Comparison of ENCODE assay signal across 1 cellular context in the genomic region with DNA sequence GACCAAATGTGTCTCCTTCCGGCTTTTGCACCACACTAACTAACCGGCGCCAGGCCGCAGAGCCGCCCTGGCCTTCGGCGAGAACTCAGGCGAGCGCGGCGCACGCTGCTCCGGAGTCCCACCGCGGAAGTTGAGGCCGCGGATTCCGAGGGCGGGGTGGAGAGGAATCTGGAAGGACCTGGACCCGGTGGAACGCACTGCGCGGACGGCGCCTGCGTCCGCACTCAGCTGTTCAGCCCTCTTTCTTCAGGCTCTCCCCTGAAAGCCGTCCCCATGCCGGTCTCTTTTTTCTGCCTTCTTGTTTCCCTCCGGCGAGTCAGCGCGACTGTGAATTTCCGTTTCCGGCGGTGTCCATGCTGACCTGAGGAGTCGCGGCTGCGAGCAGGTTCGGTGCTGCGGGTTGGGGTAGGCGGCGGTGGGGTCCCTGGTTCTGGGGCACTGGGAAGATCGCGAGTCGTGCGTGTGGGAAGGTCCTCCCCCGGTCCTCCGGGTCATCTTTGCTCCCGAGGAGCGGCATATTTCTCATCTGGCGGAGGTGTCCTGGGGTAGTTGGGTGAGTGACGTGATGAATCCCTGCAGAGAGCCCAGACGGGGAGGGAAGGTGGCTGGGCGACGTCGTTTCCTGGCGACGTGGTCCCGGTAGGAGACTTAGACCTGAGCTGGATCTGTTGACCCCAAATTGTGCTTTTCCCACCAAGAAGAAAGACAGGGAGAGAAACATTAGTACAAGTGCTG.
A peak's percentile ranks its signal among the peaks of the same experiment; 100 is the strongest.
TF ChIP-seq lines count a peak whose summit lies in the region.

A gene with protein sequence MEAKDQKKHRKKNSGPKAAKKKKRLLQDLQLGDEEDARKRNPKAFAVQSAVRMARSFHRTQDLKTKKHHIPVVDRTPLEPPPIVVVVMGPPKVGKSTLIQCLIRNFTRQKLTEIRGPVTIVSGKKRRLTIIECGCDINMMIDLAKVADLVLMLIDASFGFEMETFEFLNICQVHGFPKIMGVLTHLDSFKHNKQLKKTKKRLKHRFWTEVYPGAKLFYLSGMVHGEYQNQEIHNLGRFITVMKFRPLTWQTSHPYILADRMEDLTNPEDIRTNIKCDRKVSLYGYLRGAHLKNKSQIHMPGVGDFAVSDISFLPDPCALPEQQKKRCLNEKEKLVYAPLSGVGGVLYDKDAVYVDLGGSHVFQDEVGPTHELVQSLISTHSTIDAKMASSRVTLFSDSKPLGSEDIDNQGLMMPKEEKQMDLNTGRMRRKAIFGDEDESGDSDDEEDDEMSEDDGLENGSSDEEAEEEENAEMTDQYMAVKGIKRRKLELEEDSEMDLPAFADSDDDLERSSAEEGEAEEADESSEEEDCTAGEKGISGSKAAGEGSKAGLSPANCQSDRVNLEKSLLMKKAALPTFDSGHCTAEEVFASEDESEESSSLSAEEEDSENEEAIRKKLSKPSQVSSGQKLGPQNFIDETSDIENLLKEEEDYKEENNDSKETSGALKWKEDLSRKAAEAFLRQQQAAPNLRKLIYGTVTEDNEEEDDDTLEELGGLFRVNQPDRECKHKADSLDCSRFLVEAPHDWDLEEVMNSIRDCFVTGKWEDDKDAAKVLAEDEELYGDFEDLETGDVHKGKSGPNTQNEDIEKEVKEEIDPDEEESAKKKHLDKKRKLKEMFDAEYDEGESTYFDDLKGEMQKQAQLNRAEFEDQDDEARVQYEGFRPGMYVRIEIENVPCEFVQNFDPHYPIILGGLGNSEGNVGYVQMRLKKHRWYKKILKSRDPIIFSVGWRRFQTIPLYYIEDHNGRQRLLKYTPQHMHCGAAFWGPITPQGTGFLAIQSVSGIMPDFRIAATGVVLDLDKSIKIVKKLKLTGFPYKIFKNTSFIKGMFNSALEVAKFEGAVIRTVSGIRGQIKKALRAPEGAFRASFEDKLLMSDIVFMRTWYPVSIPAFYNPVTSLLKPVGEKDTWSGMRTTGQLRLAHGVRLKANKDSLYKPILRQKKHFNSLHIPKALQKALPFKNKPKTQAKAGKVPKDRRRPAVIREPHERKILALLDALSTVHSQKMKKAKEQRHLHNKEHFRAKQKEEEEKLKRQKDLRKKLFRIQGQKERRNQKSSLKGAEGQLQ (plus strand): TSS at position 350 of the 735 bp plus-strand sequence. CDS start 1,600 bp downstream, outside the sequence.

TF ChIP-seq in HepG2, 621 proteins besides CTCF, POLR2A, EP300 and RAD21 (continued from another document and continues in another):
- TF ChIP-seq, protein P1, sequence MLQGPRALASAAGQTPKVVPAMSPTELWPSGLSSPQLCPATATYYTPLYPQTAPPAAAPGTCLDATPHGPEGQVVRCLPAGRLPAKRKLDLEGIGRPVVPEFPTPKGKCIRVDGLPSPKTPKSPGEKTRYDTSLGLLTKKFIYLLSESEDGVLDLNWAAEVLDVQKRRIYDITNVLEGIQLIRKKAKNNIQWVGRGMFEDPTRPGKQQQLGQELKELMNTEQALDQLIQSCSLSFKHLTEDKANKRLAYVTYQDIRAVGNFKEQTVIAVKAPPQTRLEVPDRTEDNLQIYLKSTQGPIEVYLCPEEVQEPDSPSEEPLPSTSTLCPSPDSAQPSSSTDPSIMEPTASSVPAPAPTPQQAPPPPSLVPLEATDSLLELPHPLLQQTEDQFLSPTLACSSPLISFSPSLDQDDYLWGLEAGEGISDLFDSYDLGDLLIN (CRISPR knock-in tag; IDR thresholded peaks at IDR 0.05; ENCODE audit: borderline replicate concordance), result 0 out of 2 replicates have a peak, but pooled peaks have one; percentile 16
- TF ChIP-seq, protein P2, sequence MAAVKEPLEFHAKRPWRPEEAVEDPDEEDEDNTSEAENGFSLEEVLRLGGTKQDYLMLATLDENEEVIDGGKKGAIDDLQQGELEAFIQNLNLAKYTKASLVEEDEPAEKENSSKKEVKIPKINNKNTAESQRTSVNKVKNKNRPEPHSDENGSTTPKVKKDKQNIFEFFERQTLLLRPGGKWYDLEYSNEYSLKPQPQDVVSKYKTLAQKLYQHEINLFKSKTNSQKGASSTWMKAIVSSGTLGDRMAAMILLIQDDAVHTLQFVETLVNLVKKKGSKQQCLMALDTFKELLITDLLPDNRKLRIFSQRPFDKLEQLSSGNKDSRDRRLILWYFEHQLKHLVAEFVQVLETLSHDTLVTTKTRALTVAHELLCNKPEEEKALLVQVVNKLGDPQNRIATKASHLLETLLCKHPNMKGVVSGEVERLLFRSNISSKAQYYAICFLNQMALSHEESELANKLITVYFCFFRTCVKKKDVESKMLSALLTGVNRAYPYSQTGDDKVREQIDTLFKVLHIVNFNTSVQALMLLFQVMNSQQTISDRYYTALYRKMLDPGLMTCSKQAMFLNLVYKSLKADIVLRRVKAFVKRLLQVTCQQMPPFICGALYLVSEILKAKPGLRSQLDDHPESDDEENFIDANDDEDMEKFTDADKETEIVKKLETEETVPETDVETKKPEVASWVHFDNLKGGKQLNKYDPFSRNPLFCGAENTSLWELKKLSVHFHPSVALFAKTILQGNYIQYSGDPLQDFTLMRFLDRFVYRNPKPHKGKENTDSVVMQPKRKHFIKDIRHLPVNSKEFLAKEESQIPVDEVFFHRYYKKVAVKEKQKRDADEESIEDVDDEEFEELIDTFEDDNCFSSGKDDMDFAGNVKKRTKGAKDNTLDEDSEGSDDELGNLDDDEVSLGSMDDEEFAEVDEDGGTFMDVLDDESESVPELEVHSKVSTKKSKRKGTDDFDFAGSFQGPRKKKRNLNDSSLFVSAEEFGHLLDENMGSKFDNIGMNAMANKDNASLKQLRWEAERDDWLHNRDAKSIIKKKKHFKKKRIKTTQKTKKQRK (IDR thresholded peaks at IDR 0.05; ENCODE audit: low read length), result no peak
- TF ChIP-seq ZNF782 (CRISPR knock-in tag; IDR thresholded peaks at IDR 0.05; ENCODE audit: borderline replicate concordance) (peak; percentile 87; the same call in 1 of the 2 replicates), NCOA1 (CRISPR knock-in tag; IDR thresholded peaks at IDR 0.05) (peak; percentile 75; the same call in 1 of the 2 replicates), NCOA2 (CRISPR knock-in tag; IDR thresholded peaks at IDR 0.05) (peak; percentile 72), ZNF720 (CRISPR knock-in tag; IDR thresholded peaks at IDR 0.05) (peak; percentile 42; the same call in 1 of the 2 replicates), MYNN (CRISPR knock-in tag; IDR thresholded peaks at IDR 0.05; ENCODE audit: low read depth) (0 out of 2 replicates have a peak, but pooled peaks have one; percentile 36), ZC3H13 (CRISPR knock-in tag; IDR thresholded peaks at IDR 0.05) (peak; percentile 85), HNRNPL (IDR thresholded peaks at IDR 0.05; ENCODE audit: low read depth, low read length) (no peak), ZNF558 (CRISPR knock-in tag; IDR thresholded peaks at IDR 0.05; ENCODE audit: borderline replicate concordance) (no peak; the same call in none of the 2 replicates), TEAD3 (CRISPR knock-in tag; optimal IDR thresholded peaks at IDR 0.05; ENCODE audit: borderline replicate concordance) (peak; percentile 87), ELF1 (CRISPR knock-in tag; IDR thresholded peaks at IDR 0.05) (peak; percentile 88), TMF1 (CRISPR knock-in tag; IDR thresholded peaks at IDR 0.05; ENCODE audit: low read depth) (peak; percentile 81), ZBTB7A (CRISPR knock-in tag; IDR thresholded peaks at IDR 0.05) (no peak), ZNF260 (CRISPR knock-in tag; IDR thresholded peaks at IDR 0.05; ENCODE audit: borderline replicate concordance, low read depth) (no peak), ZFP37 (CRISPR knock-in tag; IDR thresholded peaks at IDR 0.05; ENCODE audit: borderline replicate concordance) (peak; percentile 51; the same call in 1 of the 2 replicates), FOSL1 (CRISPR knock-in tag; IDR thresholded peaks at IDR 0.05; ENCODE audit: borderline replicate concordance) (no peak), CENPX (CRISPR knock-in tag; IDR thresholded peaks at IDR 0.05) (no peak), ZNF75D (CRISPR knock-in tag; IDR thresholded peaks at IDR 0.05; ENCODE audit: borderline replicate concordance) (no peak), ZNF354B (CRISPR knock-in tag; IDR thresholded peaks at IDR 0.05) (no peak), SETDB1 (CRISPR knock-in tag; IDR thresholded peaks at IDR 0.05; ENCODE audit: borderline replicate concordance) (peak; percentile 76; the same call in 1 of the 2 replicates), ZNF550 (CRISPR knock-in tag; IDR thresholded peaks at IDR 0.05; ENCODE audit: borderline replicate concordance) (peak; percentile 97; the same call in 1 of the 2 replicates), IRF2 (CRISPR knock-in tag; IDR thresholded peaks at IDR 0.05) (peak; percentile 97), GZF1 (CRISPR knock-in tag; IDR thresholded peaks at IDR 0.05) (no peak), FOXK1 (CRISPR knock-in tag; IDR thresholded peaks at IDR 0.05; ENCODE audit: borderline replicate concordance, low read depth) (peak; percentile 92), ZNF335 (CRISPR knock-in tag; IDR thresholded peaks at IDR 0.05) (peak; percentile 79)
- TF ChIP-seq, protein P3, sequence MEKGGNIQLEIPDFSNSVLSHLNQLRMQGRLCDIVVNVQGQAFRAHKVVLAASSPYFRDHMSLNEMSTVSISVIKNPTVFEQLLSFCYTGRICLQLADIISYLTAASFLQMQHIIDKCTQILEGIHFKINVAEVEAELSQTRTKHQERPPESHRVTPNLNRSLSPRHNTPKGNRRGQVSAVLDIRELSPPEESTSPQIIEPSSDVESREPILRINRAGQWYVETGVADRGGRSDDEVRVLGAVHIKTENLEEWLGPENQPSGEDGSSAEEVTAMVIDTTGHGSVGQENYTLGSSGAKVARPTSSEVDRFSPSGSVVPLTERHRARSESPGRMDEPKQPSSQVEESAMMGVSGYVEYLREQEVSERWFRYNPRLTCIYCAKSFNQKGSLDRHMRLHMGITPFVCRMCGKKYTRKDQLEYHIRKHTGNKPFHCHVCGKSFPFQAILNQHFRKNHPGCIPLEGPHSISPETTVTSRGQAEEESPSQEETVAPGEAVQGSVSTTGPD (CRISPR knock-in tag; IDR thresholded peaks at IDR 0.05), result no peak
- TF ChIP-seq, protein P4, sequence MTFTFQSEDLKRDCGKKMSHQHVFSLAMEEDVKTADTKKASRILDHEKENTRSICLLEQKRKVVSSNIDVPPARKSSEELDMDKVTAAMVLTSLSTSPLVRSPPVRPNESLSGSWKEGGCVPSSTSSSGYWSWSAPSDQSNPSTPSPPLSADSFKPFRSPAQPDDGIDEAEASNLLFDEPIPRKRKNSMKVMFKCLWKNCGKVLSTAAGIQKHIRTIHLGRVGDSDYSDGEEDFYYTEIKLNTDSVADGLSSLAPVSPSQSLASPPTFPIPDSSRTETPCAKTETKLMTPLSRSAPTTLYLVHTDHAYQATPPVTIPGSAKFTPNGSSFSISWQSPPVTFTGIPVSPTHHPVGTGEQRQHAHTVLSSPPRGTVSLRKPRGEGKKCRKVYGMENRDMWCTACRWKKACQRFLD (CRISPR knock-in tag; IDR thresholded peaks at IDR 0.05; ENCODE audit: borderline replicate concordance), result peak; percentile 86
- TF ChIP-seq, protein P5, sequence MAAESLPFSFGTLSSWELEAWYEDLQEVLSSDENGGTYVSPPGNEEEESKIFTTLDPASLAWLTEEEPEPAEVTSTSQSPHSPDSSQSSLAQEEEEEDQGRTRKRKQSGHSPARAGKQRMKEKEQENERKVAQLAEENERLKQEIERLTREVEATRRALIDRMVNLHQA (CRISPR knock-in tag; IDR thresholded peaks at IDR 0.05), result no peak
- TF ChIP-seq, protein P6, sequence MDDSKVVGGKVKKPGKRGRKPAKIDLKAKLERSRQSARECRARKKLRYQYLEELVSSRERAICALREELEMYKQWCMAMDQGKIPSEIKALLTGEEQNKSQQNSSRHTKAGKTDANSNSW (CRISPR knock-in tag; IDR thresholded peaks at IDR 0.05; ENCODE audit: borderline replicate concordance), result peak; percentile 54; the same call in 1 of the 2 replicates
- TF ChIP-seq, protein P7, sequence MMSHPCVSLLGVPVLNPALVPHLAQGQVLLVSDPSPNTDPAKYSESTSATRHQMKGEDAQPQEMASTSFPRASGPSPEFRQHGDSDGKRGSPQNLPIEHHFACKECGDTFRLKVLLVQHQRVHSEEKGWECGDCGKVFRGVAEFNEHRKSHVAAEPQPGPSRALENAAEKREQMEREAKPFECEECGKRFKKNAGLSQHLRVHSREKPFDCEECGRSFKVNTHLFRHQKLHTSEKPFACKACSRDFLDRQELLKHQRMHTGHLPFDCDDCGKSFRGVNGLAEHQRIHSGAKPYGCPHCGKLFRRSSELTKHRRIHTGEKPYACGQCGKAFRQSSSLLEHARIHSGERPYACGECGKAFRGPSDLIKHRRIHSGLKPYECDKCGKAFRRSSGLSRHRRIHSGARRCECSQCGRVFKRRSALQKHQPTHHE (CRISPR knock-in tag; IDR thresholded peaks at IDR 0.05; ENCODE audit: borderline replicate concordance), result peak; percentile 95; the same call in 1 of the 2 replicates
- TF ChIP-seq, protein P8, sequence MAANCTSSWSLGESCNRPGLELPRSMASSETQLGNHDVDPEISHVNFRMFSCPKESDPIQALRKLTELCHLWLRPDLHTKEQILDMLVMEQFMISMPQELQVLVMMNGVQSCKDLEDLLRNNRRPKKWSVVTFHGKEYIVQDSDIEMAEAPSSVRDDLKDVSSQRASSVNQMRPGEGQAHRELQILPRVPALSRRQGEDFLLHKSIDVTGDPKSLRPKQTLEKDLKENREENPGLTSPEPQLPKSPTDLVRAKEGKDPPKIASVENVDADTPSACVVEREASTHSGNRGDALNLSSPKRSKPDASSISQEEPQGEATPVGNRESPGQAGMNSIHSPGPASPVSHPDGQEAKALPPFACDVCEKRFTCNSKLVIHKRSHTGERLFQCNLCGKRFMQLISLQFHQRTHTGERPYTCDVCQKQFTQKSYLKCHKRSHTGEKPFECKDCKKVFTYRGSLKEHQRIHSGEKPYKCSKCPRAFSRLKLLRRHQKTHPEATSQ (CRISPR knock-in tag; IDR thresholded peaks at IDR 0.05; ENCODE audit: borderline replicate concordance), result peak; percentile 77; the same call in 1 of the 2 replicates
- TF ChIP-seq, protein P9, sequence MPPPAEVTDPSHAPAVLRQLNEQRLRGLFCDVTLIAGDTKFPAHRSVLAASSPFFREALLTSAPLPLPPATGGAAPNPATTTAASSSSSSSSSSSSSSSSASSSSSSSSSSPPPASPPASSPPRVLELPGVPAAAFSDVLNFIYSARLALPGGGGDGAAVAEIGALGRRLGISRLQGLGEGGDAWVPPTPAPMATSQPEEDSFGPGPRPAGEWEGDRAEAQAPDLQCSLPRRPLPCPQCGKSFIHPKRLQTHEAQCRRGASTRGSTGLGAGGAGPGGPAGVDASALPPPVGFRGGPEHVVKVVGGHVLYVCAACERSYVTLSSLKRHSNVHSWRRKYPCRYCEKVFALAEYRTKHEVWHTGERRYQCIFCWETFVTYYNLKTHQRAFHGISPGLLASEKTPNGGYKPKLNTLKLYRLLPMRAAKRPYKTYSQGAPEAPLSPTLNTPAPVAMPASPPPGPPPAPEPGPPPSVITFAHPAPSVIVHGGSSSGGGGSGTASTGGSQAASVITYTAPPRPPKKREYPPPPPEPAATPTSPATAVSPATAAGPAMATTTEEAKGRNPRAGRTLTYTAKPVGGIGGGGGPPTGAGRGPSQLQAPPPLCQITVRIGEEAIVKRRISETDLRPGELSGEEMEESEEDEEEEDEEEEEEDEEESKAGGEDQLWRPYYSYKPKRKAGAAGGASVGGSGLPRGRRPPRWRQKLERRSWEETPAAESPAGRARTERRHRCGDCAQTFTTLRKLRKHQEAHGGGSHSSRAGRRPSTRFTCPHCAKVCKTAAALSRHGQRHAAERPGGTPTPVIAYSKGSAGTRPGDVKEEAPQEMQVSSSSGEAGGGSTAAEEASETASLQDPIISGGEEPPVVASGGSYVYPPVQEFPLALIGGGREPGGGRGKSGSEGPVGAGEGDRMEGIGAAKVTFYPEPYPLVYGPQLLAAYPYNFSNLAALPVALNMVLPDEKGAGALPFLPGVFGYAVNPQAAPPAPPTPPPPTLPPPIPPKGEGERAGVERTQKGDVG (CRISPR knock-in tag; IDR thresholded peaks at IDR 0.05; ENCODE audit: borderline replicate concordance), result peak; percentile 91
